ENCODE assay signal across 39 cellular contexts in genomic region chr15:23118208-23118607, GRCh38. TPM values are rescaled to one million over a fixed set of nuclear protein-coding genes. Genes with fewer than 3 reads are reported as not detected.
"Had no signal": no experiment of that assay in that cellular context is flagged by ENCODE, and none has a peak within 500 bp of the region (broad histone marks: within the 10 kb centered on the region; RNA-seq: fewer than 3 reads in every experiment).

No MANE protein-coding gene starts in this region.

- H3K27me3 ChIP-seq: MG63 had no signal

- H3K9me3 ChIP-seq: MG63 had no signal

- DNase-seq: MG63, MM.1S, MV-4-11, NCI-H1048, NCI-H1092, NCI-H1092 treated with DMSO at 0.1 percent for 48 hours, NCI-H1105, NCI-H1105 treated with DMSO at 0.1 percent for 48 hours, NCI-H1417, NCI-H1417 treated with DMSO at 0.1 percent for 48 hours, NCI-H1436, NCI-H1436 treated with DMSO at 0.1 percent for 48 hours, NCI-H146, NCI-H1694, NCI-H1694 treated with DMSO at 0.1 percent for 48 hours, NCI-H187, NCI-H187 treated with DMSO at 0.1 percent for 48 hours, NCI-H1930, NCI-H2029, NCI-H2029 treated with DMSO at 0.1 percent for 48 hours, NCI-H2081, NCI-H2081 treated with DMSO at 0.1 percent for 48 hours, NCI-H2107, NCI-H2171, NCI-H2171 treated with DMSO at 0.1 percent for 48 hours, NCI-H2227 treated with DMSO at 0.1 percent for 48 hours, NCI-H226, NCI-H345, NCI-H446, NCI-H446 treated with DMSO at 0.1 percent for 48 hours, NCI-H510A, NCI-H510A treated with DMSO at 0.1 percent for 48 hours, NCI-H524, NCI-H524 treated with DMSO at 0.1 percent for 48 hours, NCI-H526 had no signal

- H3K36me3 ChIP-seq: MG63 had no signal

- H3K4me3 ChIP-seq: MG63 had no signal

RNA-seq across cellular contexts. Expression of gene GOLGA6L1, which starts 18.4 kb away (rescaled TPM):
- total RNA-seq: LHCN-M2, M059J, MCF 10A, NCI-H460 had no signal
